Comparison of ENCODE assay signal across 10 cellular contexts in genomic region chr13:23160241-23161175, GRCh38. TPM values are rescaled to one million over a fixed set of nuclear protein-coding genes. Genes with fewer than 3 reads are reported as not detected.
A peak's percentile ranks its signal among the peaks of the same experiment; 100 is the strongest.
DNase-seq lines count a peak whose midpoint lies in the region; TF ChIP-seq lines count a peak whose summit lies in the region.
"Had no signal": no experiment of that assay in that cellular context is flagged by ENCODE, and none has a peak within 500 bp of the region (broad histone marks: within the 10 kb centered on the region; RNA-seq: fewer than 3 reads in every experiment).

No MANE protein-coding gene starts in this region.

- no peak overlapping the region for H3K14ac ChIP-seq in H9 (ENCODE audit: insufficient read depth, low read length)

- no peak overlapping the region for H3K18ac ChIP-seq in H9 (ENCODE audit: insufficient read length, low read depth, low read length)

- H3K4me1 Mint-ChIP-seq in H9, result peaks cover 7 to 8% of the 10 kb centered on the region in 2 experiments
- H3K4me1 Mint-ChIP-seq in endothelial cell (ENCODE audit: unreplicated experiment), result peaks cover 9% of the 10 kb centered on the region
- peaks cover 21% of the 10 kb centered on the region for H3K4me1 Mint-ChIP-seq in mesothelial cell of epicardium

- H3K27me3 Mint-ChIP-seq in H9 (ENCODE audit: low read depth) (peaks cover 32% of the 10 kb centered on the region), endothelial cell (ENCODE audit: unreplicated experiment) (peaks cover 7% of the 10 kb centered on the region), mesothelial cell of epicardium (ENCODE audit: low read depth) (no peaks in the 10 kb centered on the region)

- no peak overlapping the region for H2BK15ac ChIP-seq in H9 (ENCODE audit: low read depth, low read length)

- no peak overlapping the region for H3K9ac ChIP-seq in H9 (ENCODE audit: extremely low read depth, insufficient read length, low read length)

- DNase-seq in H9 (peak; percentile 38), endothelial cell (ENCODE audit: low spot score) (no peak), mesothelial cell of epicardium (ENCODE audit: low spot score in 2 of 2, unreplicated experiment in 2 of 2) (peak in 1 of 2 experiments; percentile 36), 8988T (no peak), NCI-H1436 (lab: John Stamatoyannopoulos, UW) (no peak), amygdala (lab: John Stamatoyannopoulos, UW) (no peak), HK-2 (ENCODE audit: unreplicated experiment) (no peak)
- DNase-seq: activated effector memory CD4-positive, alpha-beta T cell treated with Interleukin-2 at 50 U/mL for 16 hours had no signal

- H2BK20ac ChIP-seq in H9 (ENCODE audit: low read depth, low read length, poor library complexity, severe bottlenecking), result no peak overlapping the region

- no peak overlapping the region for H2BK12ac ChIP-seq in H9 (ENCODE audit: insufficient read length, low read depth, low read length)

- H3K4me3 Mint-ChIP-seq in H9 (peak overlapping the region; percentile 91 to 97), endothelial cell (ENCODE audit: unreplicated experiment) (peak overlapping the region; percentile 93), mesothelial cell of epicardium (peak overlapping the region; percentile 94)

- no peak overlapping the region for H2BK5ac ChIP-seq in H9 (ENCODE audit: insufficient read length, low read length)

- no peak overlapping the region for H3K23ac ChIP-seq in H9 (ENCODE audit: insufficient read length, low read depth, low read length)

- H2AK5ac ChIP-seq in H9 (ENCODE audit: insufficient read length, low read length), result no peak overlapping the region

- peaks cover 8% of the 10 kb centered on the region; the same call in 1 of the 2 replicates for H3K27me3 ChIP-seq in H9 (ENCODE audit: insufficient read depth, low read length)

- peaks cover 4% of the 10 kb centered on the region for H3K23me2 ChIP-seq in H9 (ENCODE audit: insufficient read length, low read depth, low read length, poor library complexity, severe bottlenecking)

- no peak overlapping the region for H2AFZ ChIP-seq in H9 (ENCODE audit: low read length)

- no peak overlapping the region for H3T11ph ChIP-seq in H9 (ENCODE audit: low read length)

- no peak overlapping the region for H2BK120ac ChIP-seq in H9 (ENCODE audit: low read depth, low read length, poor library complexity, severe bottlenecking)

- H3K36me3 Mint-ChIP-seq in H9 (ENCODE audit: insufficient read depth in 1 of 3, low read depth in 3 of 3) (no peaks in the 10 kb centered on the region; a peak in 3 of 7 replicates), endothelial cell (ENCODE audit: low read depth, unreplicated experiment) (peaks cover 3% of the 10 kb centered on the region), mesothelial cell of epicardium (peaks cover 3% of the 10 kb centered on the region)

- TF ChIP-seq CTCF in 22Rv1 (IDR thresholded peaks at IDR 0.05) (0 out of 2 replicates have a peak, but pooled peaks have one; percentile 15), H9 (conservative IDR thresholded peaks at IDR 0.05) (no peak), endothelial cell (IDR thresholded peaks at IDR 0.05; ENCODE audit: unreplicated experiment) (no peak), mesothelial cell of epicardium (IDR thresholded peaks at IDR 0.05; ENCODE audit: unreplicated experiment) (no peak)

- peaks cover 0 to 2% of the 10 kb centered on the region in 2 experiments; a peak in 3 of 5 replicates for H3K9me3 Mint-ChIP-seq in H9
- H3K9me3 Mint-ChIP-seq in endothelial cell (ENCODE audit: unreplicated experiment), result no peaks in the 10 kb centered on the region
- peaks cover 12% of the 10 kb centered on the region for H3K9me3 Mint-ChIP-seq in mesothelial cell of epicardium

- H3K79me1 ChIP-seq in H9 (ENCODE audit: insufficient read depth, low read depth, low read length, poor library complexity, severe bottlenecking), result no peaks in the 10 kb centered on the region

- no peak overlapping the region for H3K56ac ChIP-seq in H9 (ENCODE audit: insufficient read length, low read depth, low read length)

- H3K27ac Mint-ChIP-seq in H9, result peak overlapping the region in 1 of 3 experiments; percentile 4; a peak in 1 of 7 replicates
- no peak overlapping the region for H3K27ac Mint-ChIP-seq in endothelial cell (ENCODE audit: unreplicated experiment)
- peak overlapping the region; percentile 84 for H3K27ac Mint-ChIP-seq in mesothelial cell of epicardium

- H3K4me1 ChIP-seq in H9 (ENCODE audit: insufficient read depth, low read length), result no peaks in the 10 kb centered on the region

- no peak overlapping the region for H4K91ac ChIP-seq in H9 (ENCODE audit: insufficient read length, low read depth, low read length)

- peak overlapping the region; percentile 94 for H3K4me2 ChIP-seq in H9 (ENCODE audit: insufficient read depth, insufficient read length, low read length)

- no peak overlapping the region for H4K8ac ChIP-seq in H9 (replicated peaks; ENCODE audit: insufficient read length, low read depth, low read length)

- WGBS in H9 (ENCODE audit: extremely low coverage, insufficient read length, low lambda C conversion rate), result no CpG with 5 or more reads among the region's 59 CpGs

- no peaks in the 10 kb centered on the region for H3K9me3 ChIP-seq in H9 (ENCODE audit: control insufficient read depth, low read depth, low read length)

- H3K4ac ChIP-seq in H9 (ENCODE audit: low read depth, low read length), result no peak overlapping the region

- H4K20me1 ChIP-seq in H9 (ENCODE audit: control insufficient read depth, insufficient read depth, insufficient read length), result no peaks in the 10 kb centered on the region

- H3K27ac ChIP-seq in 22Rv1 (no peak overlapping the region), H9 (ENCODE audit: insufficient read length, low read depth, low read length) (no peak overlapping the region)

- H3K79me2 ChIP-seq in H9 (ENCODE audit: insufficient read depth, low read length), result no peaks in the 10 kb centered on the region

- no peak overlapping the region for H4K5ac ChIP-seq in H9 (ENCODE audit: insufficient read length, low read depth, low read length)

RNA-seq across cellular contexts. Expression of gene SGCG, which starts 20.3 kb away (rescaled TPM):
- total RNA-seq in H9 (2021) (0.31 TPM in 1 of 2 replicates, not detected in the other), endothelial cell (ENCODE audit: unreplicated experiment) (0.59 TPM), mesothelial cell of epicardium (12.1 to 12.9 TPM (median 12.1 TPM) in 3 replicates)
- total RNA-seq: HT-29 had no signal
